1 cellular context compared by ENCODE assay signal in genomic region chr18:64191069-64191468, GRCh38.
TF ChIP-seq lines count a peak whose summit lies in the region.

No MANE protein-coding gene starts in this region.

TF ChIP-seq in GM12878, 131 proteins besides CTCF, POLR2A, EP300 and RAD21 (continued from another document):
- no peak for TF ChIP-seq REST (IDR thresholded peaks at IDR 0.05; ENCODE audit: low read depth, low read length)
TF ChIP-seq in GM12878: peak in this region for 0.
